11 cellular contexts compared by ENCODE assay signal in genomic region chr17:4176803-4177472, GRCh38. TPM values are rescaled to one million over a fixed set of nuclear protein-coding genes. Genes with fewer than 3 reads are reported as not detected.
A peak's percentile ranks its signal among the peaks of the same experiment; 100 is the strongest.
DNase-seq lines count a peak whose midpoint lies in the region; ATAC-seq and TF ChIP-seq lines count a peak whose summit lies in the region.
"Had no signal": no experiment of that assay in that cellular context is flagged by ENCODE, and none has a peak within 500 bp of the region (broad histone marks: within the 10 kb centered on the region; RNA-seq: fewer than 3 reads in every experiment).

No MANE protein-coding gene starts in this region.

- peaks cover 30% of the 10 kb centered on the region for H3K4me1 ChIP-seq in thymus (ENCODE audit: control insufficient read depth, insufficient read depth, low read length)

- peak; percentile 66 for DNase-seq in activated naive CD4-positive, alpha-beta T cell treated with anti-CD3 and anti-CD28 coated beads for 36 hours
- no peak for DNase-seq in activated naive CD4-positive, alpha-beta T cell treated with anti-CD3 and anti-CD28 coated beads, Interleukin-2, amount 50 U/mL, for 16 hours
- DNase-seq in activated T-cell treated with anti-CD3 and anti-CD28 coated beads, Interleukin-2, amount 50 U/mL, for 72 hours: peak; percentile 15 to 33
- peak in 2 of 10 donors; percentile 8 to 16 for DNase-seq in naive thymus-derived CD8-positive, alpha-beta T cell
- DNase-seq in SKM-1 (lab: John Stamatoyannopoulos, UW; ENCODE audit: unreplicated experiment) (no peak), retina (no peak), GM13976 (ENCODE audit: low spot score) (no peak)
- DNase-seq: glutamatergic neuron, NCI-H1694 treated with DMSO at 0.1 percent for 48 hours, NCI-H748 treated with DMSO at 0.1 percent for 48 hours had no signal

- POLR2A ChIA-PET in naive thymus-derived CD8-positive, alpha-beta T cell (lab: Charles Lee): interaction anchor here (1.3 to 7.1 kb wide), 6 partner anchors 9 to 309 kb away, joined by 3 to 117 read pairs (median 6); partner anchors contain the start of genes CYB5D2 and ZZEF1

- peak overlapping the region; percentile 95 for H3K27ac Mint-ChIP-seq in activated naive CD4-positive, alpha-beta T cell treated with anti-CD3 and anti-CD28 coated beads for 36 hours
- H3K27ac Mint-ChIP-seq in activated T-cell treated with anti-CD3 and anti-CD28 coated beads, Interleukin-2, amount 50 U/mL, for 72 hours: peak overlapping the region; percentile 94
- peak overlapping the region; percentile 89 to 99 (median 97) for H3K27ac Mint-ChIP-seq in naive thymus-derived CD8-positive, alpha-beta T cell

- in situ Hi-C loops in GM13976 (cut with MboI; ENCODE audit: low sequenced_read_pairs, unreplicated experiment): no loop called here

- CTCF ChIA-PET in activated naive CD4-positive, alpha-beta T cell treated with anti-CD3 and anti-CD28 coated beads for 36 hours (lab: Charles Lee): interaction anchor here (0.6 to 1.6 kb wide), 2 partner anchors 236 to 316 kb away, joined by 3 to 5 read pairs; no protein-coding TSS in a partner anchor

- peak; percentile 39 to 47 for ATAC-seq in activated T-cell treated with anti-CD3 and anti-CD28 coated beads, Interleukin-2, amount 50 U/mL, for 72 hours (replicated peaks in 1 of 2)
- ATAC-seq in naive thymus-derived CD8-positive, alpha-beta T cell: peak in 1 of 2 donors; percentile 49

- TF ChIP-seq CTCF in GM13976 (IDR thresholded peaks at IDR 0.05; ENCODE audit: borderline replicate concordance, control extremely low read depth, extremely low read depth, insufficient read depth, missing control alignments): no peak

- intact Hi-C loops in activated naive CD4-positive, alpha-beta T cell treated with anti-CD3 and anti-CD28 coated beads for 36 hours (cut with micrococcal nuclease): loop anchor here (1.0 kb wide), 1 partner anchor 34 kb away; the partner anchor contains the start of genes CYB5D2 and ZZEF1

- H3K36me3 ChIP-seq in thymus (ENCODE audit: control insufficient read depth, insufficient read depth): peaks cover 61% of the 10 kb centered on the region

- peak overlapping the region; percentile 91 for H3K27ac ChIP-seq in thymus (ENCODE audit: low read depth)

- no peaks in the 10 kb centered on the region for H3K9me3 ChIP-seq in thymus (ENCODE audit: control insufficient read depth)

- H3K4me3 ChIP-seq in thymus (ENCODE audit: low read length): no peak overlapping the region

- no peaks in the 10 kb centered on the region for H3K27me3 ChIP-seq in thymus (ENCODE audit: control insufficient read depth, insufficient read depth)

- no peaks in the 10 kb centered on the region for H3K9me3 Mint-ChIP-seq in activated naive CD4-positive, alpha-beta T cell treated with anti-CD3 and anti-CD28 coated beads for 36 hours
- no peaks in the 10 kb centered on the region for H3K9me3 Mint-ChIP-seq in activated T-cell treated with anti-CD3 and anti-CD28 coated beads, Interleukin-2, amount 50 U/mL, for 72 hours
- no peaks in the 10 kb centered on the region for H3K9me3 Mint-ChIP-seq in naive thymus-derived CD8-positive, alpha-beta T cell

- peaks cover 52% of the 10 kb centered on the region for H3K4me1 Mint-ChIP-seq in activated naive CD4-positive, alpha-beta T cell treated with anti-CD3 and anti-CD28 coated beads for 36 hours (ENCODE audit: low read depth)
- peaks cover 48% of the 10 kb centered on the region for H3K4me1 Mint-ChIP-seq in activated T-cell treated with anti-CD3 and anti-CD28 coated beads, Interleukin-2, amount 50 U/mL, for 72 hours (ENCODE audit: low read depth)
- peaks cover 30 to 64% (median 54%) of the 10 kb centered on the region in 4 donors for H3K4me1 Mint-ChIP-seq in naive thymus-derived CD8-positive, alpha-beta T cell

- peaks cover 58% of the 10 kb centered on the region for H3K36me3 Mint-ChIP-seq in activated naive CD4-positive, alpha-beta T cell treated with anti-CD3 and anti-CD28 coated beads for 36 hours (ENCODE audit: low read depth)
- peaks cover 7 to 38% of the 10 kb centered on the region in 2 donors for H3K36me3 Mint-ChIP-seq in activated T-cell treated with anti-CD3 and anti-CD28 coated beads, Interleukin-2, amount 50 U/mL, for 72 hours (ENCODE audit: insufficient read depth in 2 of 2)
- peaks cover 0 to 70% (median 27%) of the 10 kb centered on the region in 3 donors for H3K36me3 Mint-ChIP-seq in naive thymus-derived CD8-positive, alpha-beta T cell

- peak overlapping the region; percentile 50 for H3K4me3 Mint-ChIP-seq in activated naive CD4-positive, alpha-beta T cell treated with anti-CD3 and anti-CD28 coated beads for 36 hours
- H3K4me3 Mint-ChIP-seq in activated T-cell treated with anti-CD3 and anti-CD28 coated beads, Interleukin-2, amount 50 U/mL, for 72 hours: peak overlapping the region; percentile 81 to 83
- peak overlapping the region; percentile 67 to 96 (median 85) for H3K4me3 Mint-ChIP-seq in naive thymus-derived CD8-positive, alpha-beta T cell

- 58% methylated on average over 12 of the region's 12 CpGs for WGBS in thymus

- no peaks in the 10 kb centered on the region for H3K27me3 Mint-ChIP-seq in activated naive CD4-positive, alpha-beta T cell treated with anti-CD3 and anti-CD28 coated beads for 36 hours (ENCODE audit: low read depth)
- H3K27me3 Mint-ChIP-seq in activated T-cell treated with anti-CD3 and anti-CD28 coated beads, Interleukin-2, amount 50 U/mL, for 72 hours (ENCODE audit: low read depth): no peaks in the 10 kb centered on the region
- H3K27me3 Mint-ChIP-seq in naive thymus-derived CD8-positive, alpha-beta T cell: no peaks in the 10 kb centered on the region

RNA-seq across cellular contexts. Expression of gene CYB5D2, which starts 33.9 kb away (rescaled TPM):
- total RNA-seq in activated naive CD4-positive, alpha-beta T cell treated with anti-CD3 and anti-CD28 coated beads for 36 hours: 1 to 10 TPM; 7.2 to 8.1 TPM
- 10 to 100 TPM; 13.9 to 15.2 TPM for total RNA-seq in activated T-cell treated with anti-CD3 and anti-CD28 coated beads, Interleukin-2, amount 50 U/mL, for 72 hours
- 10 to 100 TPM; 11.1 to 13.0 TPM for total RNA-seq in naive thymus-derived CD8-positive, alpha-beta T cell
- 10 to 100 TPM; 13.7 to 17.3 (median 17.1) TPM for polyA plus RNA-seq in naive thymus-derived CD8-positive, alpha-beta T cell
- polyA plus RNA-seq in thymus: 17.6 TPM

RNA-seq across cellular contexts. Expression of gene ZZEF1, which starts 34.1 kb away (rescaled TPM):
- 10 to 100 TPM; 35.4 to 37.2 TPM for total RNA-seq in activated naive CD4-positive, alpha-beta T cell treated with anti-CD3 and anti-CD28 coated beads for 36 hours
- total RNA-seq in activated T-cell treated with anti-CD3 and anti-CD28 coated beads, Interleukin-2, amount 50 U/mL, for 72 hours: 10 to 100 TPM; 40.0 to 44.7 TPM
- total RNA-seq in naive thymus-derived CD8-positive, alpha-beta T cell: 10 to 100 TPM; 89.2 to 91.2 TPM
- 1 to 10 TPM; 3.5 to 7.5 (median 3.7) TPM for polyA plus RNA-seq in naive thymus-derived CD8-positive, alpha-beta T cell
- polyA plus RNA-seq in thymus: 10.4 TPM

Comparison
In these comparisons a context has a peak if more than half of its experiments do, and no peak if none do; other contexts are left out.
1. DNase-seq: peak in activated naive CD4-positive, alpha-beta T cell treated with anti-CD3 and anti-CD28 coated beads for 36 hours (single experiment) and activated T-cell treated with anti-CD3 and anti-CD28 coated beads, Interleukin-2, amount 50 U/mL, for 72 hours (2 of 2); none in activated naive CD4-positive, alpha-beta T cell treated with anti-CD3 and anti-CD28 coated beads, Interleukin-2, amount 50 U/mL, for 16 hours (single experiment), SKM-1 (single experiment), retina (single experiment) and GM13976 (single experiment).
2. Peak in every context shown above with its lines, with median percentiles within 50 percentile points of each other: H3K27ac Mint-ChIP-seq and H3K4me3 Mint-ChIP-seq.